ENCODE assay signal across 8 cellular contexts in genomic region chr4:2843909-2844584, GRCh38. TPM values are rescaled to one million over a fixed set of nuclear protein-coding genes. Genes with fewer than 3 reads are reported as not detected.
A peak's percentile ranks its signal among the peaks of the same experiment; 100 is the strongest.
DNase-seq lines count a peak whose midpoint lies in the region; ATAC-seq and TF ChIP-seq lines count a peak whose summit lies in the region.

No MANE protein-coding gene starts in this region.

- TF ChIP-seq CTCF in NB4 (IDR thresholded peaks at IDR 0.05; ENCODE audit: low read depth, low read length): no peak

- peak; percentile 9 for ATAC-seq in GM21619 (IDR thresholded peaks at IDR 0.05; ENCODE audit: unreplicated experiment)
- peak; percentile 5 to 15 for ATAC-seq in stimulated activated naive B cell treated with anti-CD40 and anti-IgM and Interleukin-4, amounts not matched to agents 10 μg/mL and 1 μg/mL and 100 μg/mL, for 72 hours (replicated peaks)
- no peak for ATAC-seq in HG02885 (IDR thresholded peaks at IDR 0.05; ENCODE audit: poor library complexity, unreplicated experiment)

- in situ Hi-C loops in Caki2 (cut with HindIII; ENCODE audit: low pct_unique_long_range_greater_than_20kb, low sequenced_read_pairs) (no loop called here), T47D (cut with HindIII; ENCODE audit: low pct_unique_long_range_greater_than_20kb, low sequenced_read_pairs) (no loop called here)

- TF ChIP-seq POLR2A in NB4 (IDR thresholded peaks at IDR 0.05; ENCODE audit: extremely low read depth, insufficient read length): no peak

- peaks cover 3 to 4% of the 10 kb centered on the region in 2 donors for H3K9me3 Mint-ChIP-seq in stimulated activated naive B cell treated with anti-CD40 and anti-IgM and Interleukin-4, amounts not matched to agents 10 μg/mL and 1 μg/mL and 100 μg/mL, for 72 hours

- H3K36me3 Mint-ChIP-seq in stimulated activated naive B cell treated with anti-CD40 and anti-IgM and Interleukin-4, amounts not matched to agents 10 μg/mL and 1 μg/mL and 100 μg/mL, for 72 hours: peaks cover 7 to 15% of the 10 kb centered on the region in 2 donors

- H3K4me3 ChIP-seq in NB4 (ENCODE audit: low read depth, low read length): peak overlapping the region; percentile 84

- H3K4me1 Mint-ChIP-seq in stimulated activated naive B cell treated with anti-CD40 and anti-IgM and Interleukin-4, amounts not matched to agents 10 μg/mL and 1 μg/mL and 100 μg/mL, for 72 hours: peaks cover 34 to 60% of the 10 kb centered on the region in 2 donors

- peak overlapping the region; percentile 95 for H3K27ac Mint-ChIP-seq in stimulated activated naive B cell treated with anti-CD40 and anti-IgM and Interleukin-4, amounts not matched to agents 10 μg/mL and 1 μg/mL and 100 μg/mL, for 72 hours

- no peaks in the 10 kb centered on the region for H3K27me3 Mint-ChIP-seq in stimulated activated naive B cell treated with anti-CD40 and anti-IgM and Interleukin-4, amounts not matched to agents 10 μg/mL and 1 μg/mL and 100 μg/mL, for 72 hours

- DNase-seq in Caki2 (ENCODE audit: low read depth): peak; percentile 28
- DNase-seq in NB4 (ENCODE audit: low read depth): peak; percentile 60
- peak; percentile 18 to 56 for DNase-seq in T47D (ENCODE audit: low read depth in 1 of 2, low spot score in 1 of 2)
- DNase-seq in kidney tubule cell (ENCODE audit: low spot score): peak; percentile 34
- no peak for DNase-seq in stimulated activated naive B cell treated with anti-CD40 and anti-IgM and Interleukin-4, amounts not matched to agents 10 μg/mL and 1 μg/mL and 100 μg/mL, for 72 hours
- no peak for DNase-seq in SKM-1 (lab: John Stamatoyannopoulos, UW; ENCODE audit: unreplicated experiment)

- peak overlapping the region; percentile 90 to 93 for H3K4me3 Mint-ChIP-seq in stimulated activated naive B cell treated with anti-CD40 and anti-IgM and Interleukin-4, amounts not matched to agents 10 μg/mL and 1 μg/mL and 100 μg/mL, for 72 hours

RNA-seq across cellular contexts. Expression of gene ADD1, which starts 0.4 kb away (rescaled TPM):
- total RNA-seq in Caki2 (2014; rRNA removed; shearing (Covaris generic); ENCODE audit: low replicate concordance): 98.4 and 132 TPM in 2 replicates

RNA-seq across cellular contexts. Expression of gene SH3BP2, which starts 51.2 kb away (rescaled TPM):
- total RNA-seq in Caki2 (2014; rRNA removed; shearing (Covaris generic); ENCODE audit: low replicate concordance): 17.9 and 22.6 TPM in 2 replicates

Comparison
In these comparisons a context has a peak if more than half of its experiments do, and no peak if none do; other contexts are left out.
1. DNase-seq: peak in Caki2 (single experiment), NB4 (single experiment), T47D (2 of 2) and kidney tubule cell (single experiment); none in stimulated activated naive B cell treated with anti-CD40 and anti-IgM and Interleukin-4, amounts not matched to agents 10 μg/mL and 1 μg/mL and 100 μg/mL, for 72 hours (single experiment) and SKM-1 (single experiment).